ENCODE assay signal across 18 cellular contexts in genomic region chr4:21205821-21206531, GRCh38.
DNase-seq lines count a peak whose midpoint lies in the region; TF ChIP-seq lines count a peak whose summit lies in the region.
"Had no signal": no experiment of that assay in that cellular context is flagged by ENCODE, and none has a peak within 500 bp of the region (broad histone marks: within the 10 kb centered on the region; RNA-seq: fewer than 3 reads in every experiment).

No MANE protein-coding gene starts in this region.

- H3K27ac ChIP-seq in hepatocyte (peak overlapping the region; percentile 30), coronary artery (no peak overlapping the region)
- H3K27ac ChIP-seq: 22Rv1 had no signal

- 19% methylated on average over 6 of the region's 6 CpGs for WGBS in hepatocyte (ENCODE audit: low lambda C conversion rate, missing lambda C conversion rate)

- no peaks in the 10 kb centered on the region for H3K4me1 ChIP-seq in hepatocyte (ENCODE audit: insufficient read depth)

- H4K20me1 ChIP-seq in hepatocyte (ENCODE audit: insufficient read depth, poor library complexity, severe bottlenecking): no peaks in the 10 kb centered on the region

- peak; percentile 17 for DNase-seq in DMS53 (lab: John Stamatoyannopoulos, UW)
- no peak for DNase-seq in DMS53 treated with DMSO at 0.1 percent for 48 hours (lab: John Stamatoyannopoulos, UW; ENCODE audit: unreplicated experiment)
- DNase-seq in SW480 (ENCODE audit: low spot score): peak; percentile 72
- DNase-seq in hepatocyte (ENCODE audit: low spot score): peak; percentile 34
- peak; percentile 14 for DNase-seq in renal cortical epithelial cell (ENCODE audit: low read depth)
- no peak for DNase-seq in coronary artery (ENCODE audit: low spot score)
- DNase-seq in NCI-H1092 treated with DMSO at 0.1 percent for 48 hours (lab: John Stamatoyannopoulos, UW): no peak
- no peak for DNase-seq in activated naive CD4-positive, alpha-beta T cell treated with anti-CD3 and anti-CD28 coated beads, Interleukin-2, amount 50 U/mL, for 16 hours
- DNase-seq: H9, KBM-7, MV-4-11, NCI-H1417 treated with DMSO at 0.1 percent for 48 hours, NCI-H1930, NCI-H226, NCI-H82, OCI-M1, SHP77 had no signal

- H3K9me2 ChIP-seq in hepatocyte (replicated peaks; ENCODE audit: insufficient read depth): no peaks in the 10 kb centered on the region

- peak overlapping the region; percentile 36 for H3K4me2 ChIP-seq in hepatocyte

- no peaks in the 10 kb centered on the region for H3K9me3 ChIP-seq in hepatocyte (ENCODE audit: low read depth)

- H3K36me3 ChIP-seq in hepatocyte (replicated peaks; ENCODE audit: insufficient read depth, low read depth): no peaks in the 10 kb centered on the region

- no peaks in the 10 kb centered on the region for H3K27me3 ChIP-seq in hepatocyte

- H3K4me3 ChIP-seq in hepatocyte (no peak overlapping the region), coronary artery (no peak overlapping the region)

- H2AFZ ChIP-seq in hepatocyte: no peak overlapping the region

- no peaks in the 10 kb centered on the region for H3K79me2 ChIP-seq in hepatocyte

- no peak for TF ChIP-seq CTCF in hepatocyte (IDR thresholded peaks at IDR 0.05; ENCODE audit: poor library complexity)
- no peak for TF ChIP-seq CTCF in coronary artery (IDR thresholded peaks at IDR 0.05)

Comparison
In these comparisons a context has a peak if more than half of its experiments do, and no peak if none do; other contexts are left out.
1. DNase-seq: peak in DMS53 (single experiment), SW480 (single experiment), hepatocyte (single experiment) and renal cortical epithelial cell (single experiment); none in DMS53 treated with DMSO at 0.1 percent for 48 hours (single experiment), coronary artery (single experiment), NCI-H1092 treated with DMSO at 0.1 percent for 48 hours (single experiment) and activated naive CD4-positive, alpha-beta T cell treated with anti-CD3 and anti-CD28 coated beads, Interleukin-2, amount 50 U/mL, for 16 hours (single experiment).